ENCODE assay signal across 8 cellular contexts in genomic region chr6:44096615-44097014, GRCh38. TPM values are rescaled to one million over a fixed set of nuclear protein-coding genes. Genes with fewer than 3 reads are reported as not detected.
DNase-seq lines count a peak whose midpoint lies in the region; ATAC-seq lines count a peak whose summit lies in the region.

No MANE protein-coding gene starts in this region.

- POLR2A ChIA-PET in activated CD8-positive, alpha-beta T cell treated with anti-CD3 and anti-CD28 coated beads, Interleukin-2, amount 10 ng/mL, durations not matched to agents 7 days and 5 days (lab: Charles Lee): no interaction called here

- H3K9me3 Mint-ChIP-seq in activated CD8-positive, alpha-beta T cell treated with anti-CD3 and anti-CD28 coated beads, Interleukin-2, amount 10 ng/mL, durations not matched to agents 7 days and 5 days (ENCODE audit: insufficient read depth): no peaks in the 10 kb centered on the region

- CTCF ChIA-PET in activated CD8-positive, alpha-beta T cell treated with anti-CD3 and anti-CD28 coated beads, Interleukin-2, amount 10 ng/mL, durations not matched to agents 7 days and 5 days (lab: Charles Lee): interaction anchor here (0.7 to 6.3 kb wide), 27 partner anchors 11 to 473 kb away, joined by 3 to 36 read pairs (median 5); partner anchors contain the start of gene SLC35B2

- H3K27me3 Mint-ChIP-seq in activated CD8-positive, alpha-beta T cell treated with anti-CD3 and anti-CD28 coated beads, Interleukin-2, amount 10 ng/mL, durations not matched to agents 7 days and 5 days (ENCODE audit: low read depth): no peaks in the 10 kb centered on the region

- ATAC-seq in HG03025 (IDR thresholded peaks at IDR 0.05; ENCODE audit: low FRiP score, unreplicated experiment) (peak; percentile 55), HG02840 (IDR thresholded peaks at IDR 0.05; ENCODE audit: low FRiP score, unreplicated experiment) (no peak)
- ATAC-seq in activated CD8-positive, alpha-beta T cell treated with anti-CD3 and anti-CD28 coated beads, Interleukin-2, amount 10 ng/mL, durations not matched to agents 7 days and 5 days: peak; percentile 91

- no peak overlapping the region for H3K4me3 Mint-ChIP-seq in activated CD8-positive, alpha-beta T cell treated with anti-CD3 and anti-CD28 coated beads, Interleukin-2, amount 10 ng/mL, durations not matched to agents 7 days and 5 days

- DNase-seq in G401 (ENCODE audit: low spot score) (peak; percentile 88), NCI-H774 (lab: John Stamatoyannopoulos, UW) (peak; percentile 52), middle frontal gyrus (ENCODE audit: extremely low spot score, low spot score) (peak; percentile 36)
- peak; percentile 84 for DNase-seq in activated CD8-positive, alpha-beta T cell treated with anti-CD3 and anti-CD28 coated beads, Interleukin-2, amount 10 ng/mL, durations not matched to agents 7 days and 5 days
- DNase-seq in effector CD8-positive, alpha-beta T cell (lab: John Stamatoyannopoulos, UW): peak; percentile 63
- DNase-seq in stimulated activated CD8-positive, alpha-beta memory T cell treated with anti-CD3 and anti-CD28 coated beads, Interleukin-4, amount 100 ng/mL, for 4 hours (ENCODE audit: low read depth in 2 of 2, low spot score in 1 of 2): peak; percentile 40 to 49

- no peak overlapping the region for H3K27ac Mint-ChIP-seq in activated CD8-positive, alpha-beta T cell treated with anti-CD3 and anti-CD28 coated beads, Interleukin-2, amount 10 ng/mL, durations not matched to agents 7 days and 5 days

- H3K4me1 Mint-ChIP-seq in activated CD8-positive, alpha-beta T cell treated with anti-CD3 and anti-CD28 coated beads, Interleukin-2, amount 10 ng/mL, durations not matched to agents 7 days and 5 days (ENCODE audit: low read depth): peaks cover 6% of the 10 kb centered on the region

- no peaks in the 10 kb centered on the region for H3K36me3 Mint-ChIP-seq in activated CD8-positive, alpha-beta T cell treated with anti-CD3 and anti-CD28 coated beads, Interleukin-2, amount 10 ng/mL, durations not matched to agents 7 days and 5 days (ENCODE audit: low read depth)

- in situ Hi-C loops in G401 (cut with HindIII; ENCODE audit: low sequenced_read_pairs): loop anchor here (10.0 kb wide), 1 partner anchor 158 kb away; the partner anchor contains the start of gene SLC35B2

RNA-seq across cellular contexts. Expression of gene MRPL14, which starts 30.6 kb away (rescaled TPM):
- total RNA-seq in G401 (2014; rRNA removed; shearing (Covaris generic)): 76.4 and 82.1 TPM in 2 replicates
- 10 to 100 TPM; 57.3 to 60.9 TPM for total RNA-seq in activated CD8-positive, alpha-beta T cell treated with anti-CD3 and anti-CD28 coated beads, Interleukin-2, amount 10 ng/mL, durations not matched to agents 7 days and 5 days

RNA-seq across cellular contexts. Expression of gene TMEM63B, which starts 30.7 kb away (rescaled TPM):
- 7.3 and 10.0 TPM in 2 replicates for total RNA-seq in G401 (2014; rRNA removed; shearing (Covaris generic))
- total RNA-seq in activated CD8-positive, alpha-beta T cell treated with anti-CD3 and anti-CD28 coated beads, Interleukin-2, amount 10 ng/mL, durations not matched to agents 7 days and 5 days: 10 to 100 TPM; 15.5 to 17.9 TPM

Comparison
In these comparisons a context has a peak if more than half of its experiments do, and no peak if none do; other contexts are left out.
1. DNase-seq: peak in every context shown above with its lines; median percentile 88 in G401; 84 in activated CD8-positive, alpha-beta T cell treated with anti-CD3 and anti-CD28 coated beads, Interleukin-2, amount 10 ng/mL, durations not matched to agents 7 days and 5 days; 63 in effector CD8-positive, alpha-beta T cell; 52 in NCI-H774; 44 in stimulated activated CD8-positive, alpha-beta memory T cell treated with anti-CD3 and anti-CD28 coated beads, Interleukin-4, amount 100 ng/mL, for 4 hours; 36 in middle frontal gyrus.